Comparison of ENCODE assay signal across 1 cellular context in the genomic region with DNA sequence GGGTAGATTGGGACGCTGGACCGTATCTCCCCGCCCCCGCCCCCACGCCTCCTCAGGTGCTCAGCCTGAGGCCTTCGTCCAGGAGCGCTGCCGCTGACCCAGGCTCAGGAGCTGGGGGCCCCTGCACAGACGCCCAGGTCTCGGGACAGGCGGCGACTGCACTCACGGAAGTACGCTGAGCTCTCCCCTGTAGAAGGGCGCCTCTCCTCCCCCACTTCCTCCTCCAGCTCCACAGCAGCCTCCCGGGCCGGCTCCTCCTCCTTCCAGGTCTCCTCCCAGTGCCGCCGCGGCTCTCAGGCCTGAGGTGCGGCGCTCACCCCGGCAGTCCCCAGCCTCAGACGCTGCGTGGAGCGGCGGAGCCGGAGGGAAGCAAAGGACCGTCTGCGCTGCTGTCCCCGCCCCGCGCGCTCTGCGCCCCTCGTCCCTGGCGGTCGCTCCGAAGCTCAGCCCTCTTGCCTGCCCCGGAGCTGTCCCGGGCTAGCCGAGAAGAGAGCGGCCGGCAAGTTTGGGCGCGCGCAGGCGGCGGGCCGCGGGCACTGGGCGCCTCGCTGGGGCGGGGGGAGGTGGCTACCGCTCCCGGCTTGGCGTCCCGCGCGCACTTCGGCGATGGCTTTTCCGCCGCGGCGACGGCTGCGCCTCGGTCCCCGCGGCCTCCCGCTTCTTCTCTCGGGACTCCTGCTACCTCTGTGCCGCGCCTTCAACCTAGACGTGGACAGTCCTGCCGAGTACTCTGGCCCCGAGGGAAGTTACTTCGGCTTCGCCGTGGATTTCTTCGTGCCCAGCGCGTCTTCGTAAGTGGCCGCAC.
TF ChIP-seq lines count a peak whose summit lies in the region.

A gene (plus strand): TSS at position 324 of the 805 bp plus-strand sequence. CDS start 283 bp downstream, at position 607.

TF ChIP-seq in HepG2, 621 proteins besides CTCF, POLR2A, EP300 and RAD21 (continued from another document and continues in another):
- TF ChIP-seq, protein P1, sequence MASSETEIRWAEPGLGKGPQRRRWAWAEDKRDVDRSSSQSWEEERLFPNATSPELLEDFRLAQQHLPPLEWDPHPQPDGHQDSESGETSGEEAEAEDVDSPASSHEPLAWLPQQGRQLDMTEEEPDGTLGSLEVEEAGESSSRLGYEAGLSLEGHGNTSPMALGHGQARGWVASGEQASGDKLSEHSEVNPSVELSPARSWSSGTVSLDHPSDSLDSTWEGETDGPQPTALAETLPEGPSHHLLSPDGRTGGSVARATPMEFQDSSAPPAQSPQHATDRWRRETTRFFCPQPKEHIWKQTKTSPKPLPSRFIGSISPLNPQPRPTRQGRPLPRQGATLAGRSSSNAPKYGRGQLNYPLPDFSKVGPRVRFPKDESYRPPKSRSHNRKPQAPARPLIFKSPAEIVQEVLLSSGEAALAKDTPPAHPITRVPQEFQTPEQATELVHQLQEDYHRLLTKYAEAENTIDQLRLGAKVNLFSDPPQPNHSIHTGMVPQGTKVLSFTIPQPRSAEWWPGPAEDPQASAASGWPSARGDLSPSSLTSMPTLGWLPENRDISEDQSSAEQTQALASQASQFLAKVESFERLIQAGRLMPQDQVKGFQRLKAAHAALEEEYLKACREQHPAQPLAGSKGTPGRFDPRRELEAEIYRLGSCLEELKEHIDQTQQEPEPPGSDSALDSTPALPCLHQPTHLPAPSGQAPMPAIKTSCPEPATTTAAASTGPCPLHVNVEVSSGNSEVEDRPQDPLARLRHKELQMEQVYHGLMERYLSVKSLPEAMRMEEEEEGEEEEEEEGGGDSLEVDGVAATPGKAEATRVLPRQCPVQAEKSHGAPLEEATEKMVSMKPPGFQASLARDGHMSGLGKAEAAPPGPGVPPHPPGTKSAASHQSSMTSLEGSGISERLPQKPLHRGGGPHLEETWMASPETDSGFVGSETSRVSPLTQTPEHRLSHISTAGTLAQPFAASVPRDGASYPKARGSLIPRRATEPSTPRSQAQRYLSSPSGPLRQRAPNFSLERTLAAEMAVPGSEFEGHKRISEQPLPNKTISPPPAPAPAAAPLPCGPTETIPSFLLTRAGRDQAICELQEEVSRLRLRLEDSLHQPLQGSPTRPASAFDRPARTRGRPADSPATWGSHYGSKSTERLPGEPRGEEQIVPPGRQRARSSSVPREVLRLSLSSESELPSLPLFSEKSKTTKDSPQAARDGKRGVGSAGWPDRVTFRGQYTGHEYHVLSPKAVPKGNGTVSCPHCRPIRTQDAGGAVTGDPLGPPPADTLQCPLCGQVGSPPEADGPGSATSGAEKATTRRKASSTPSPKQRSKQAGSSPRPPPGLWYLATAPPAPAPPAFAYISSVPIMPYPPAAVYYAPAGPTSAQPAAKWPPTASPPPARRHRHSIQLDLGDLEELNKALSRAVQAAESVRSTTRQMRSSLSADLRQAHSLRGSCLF (CRISPR knock-in tag; IDR thresholded peaks at IDR 0.05; ENCODE audit: borderline replicate concordance): no peak
- TF ChIP-seq EED (CRISPR knock-in tag; IDR thresholded peaks at IDR 0.05) (peak; percentile 95), SSRP1 (CRISPR knock-in tag; IDR thresholded peaks at IDR 0.05) (no peak), SETDB1 (CRISPR knock-in tag; IDR thresholded peaks at IDR 0.05; ENCODE audit: borderline replicate concordance) (no peak), ZNF124 (CRISPR knock-in tag; IDR thresholded peaks at IDR 0.05) (peak; percentile 87; the same call in 1 of the 2 replicates), SP2 (CRISPR knock-in tag; IDR thresholded peaks at IDR 0.05) (no peak; the same call in 1 of the 2 replicates), HNF4G (IDR thresholded peaks at IDR 0.05; ENCODE audit: borderline replicate concordance, low read depth, low read length) (no peak), HNF4G (CRISPR knock-in tag; IDR thresholded peaks at IDR 0.05; ENCODE audit: borderline replicate concordance, low read depth) (0 out of 2 replicates have a peak, but pooled peaks have one; percentile 24), SMARCC2 (IDR thresholded peaks at IDR 0.05) (no peak), GZF1 (CRISPR knock-in tag; IDR thresholded peaks at IDR 0.05) (peak; percentile 71; the same call in 1 of the 2 replicates), KLF9 (CRISPR knock-in tag; IDR thresholded peaks at IDR 0.05; ENCODE audit: low read depth) (no peak), ATF1 (CRISPR knock-in tag; IDR thresholded peaks at IDR 0.05) (no peak), JUN (CRISPR knock-in tag; IDR thresholded peaks at IDR 0.05) (no peak), NFKB2 (CRISPR knock-in tag; IDR thresholded peaks at IDR 0.05; ENCODE audit: borderline replicate concordance) (peak; percentile 89; the same call in 1 of the 2 replicates), SRSF1 (optimal IDR thresholded peaks at IDR 0.05; ENCODE audit: low read depth, low read length) (peak; percentile 65), SMARCE1 (IDR thresholded peaks at IDR 0.05; ENCODE audit: borderline replicate concordance) (no peak), CEBPG (CRISPR knock-in tag; IDR thresholded peaks at IDR 0.05) (0 out of 2 replicates have a peak, but pooled peaks have one; percentile 35), POGZ (CRISPR knock-in tag; IDR thresholded peaks at IDR 0.05) (peak; percentile 93), ZNF460 (CRISPR knock-in tag; IDR thresholded peaks at IDR 0.05; ENCODE audit: borderline replicate concordance) (no peak; the same call in 1 of the 2 replicates), ZFY (CRISPR knock-in tag; IDR thresholded peaks at IDR 0.05) (peak; percentile 93), MBNL3 (CRISPR knock-in tag; conservative IDR thresholded peaks at IDR 0.05) (no peak), KLF16 (CRISPR knock-in tag; IDR thresholded peaks at IDR 0.05) (peak in 1 of 2 experiments; percentile 96; a peak in 2 of 4 replicates), ZSCAN30 (CRISPR knock-in tag; IDR thresholded peaks at IDR 0.05) (peak; percentile 91; the same call in 1 of the 2 replicates), ZNF83 (CRISPR knock-in tag; IDR thresholded peaks at IDR 0.05; ENCODE audit: borderline replicate concordance) (peak; percentile 34; the same call in 1 of the 2 replicates), ZNF782 (CRISPR knock-in tag; IDR thresholded peaks at IDR 0.05; ENCODE audit: borderline replicate concordance) (peak; percentile 94)
- TF ChIP-seq, protein P2, sequence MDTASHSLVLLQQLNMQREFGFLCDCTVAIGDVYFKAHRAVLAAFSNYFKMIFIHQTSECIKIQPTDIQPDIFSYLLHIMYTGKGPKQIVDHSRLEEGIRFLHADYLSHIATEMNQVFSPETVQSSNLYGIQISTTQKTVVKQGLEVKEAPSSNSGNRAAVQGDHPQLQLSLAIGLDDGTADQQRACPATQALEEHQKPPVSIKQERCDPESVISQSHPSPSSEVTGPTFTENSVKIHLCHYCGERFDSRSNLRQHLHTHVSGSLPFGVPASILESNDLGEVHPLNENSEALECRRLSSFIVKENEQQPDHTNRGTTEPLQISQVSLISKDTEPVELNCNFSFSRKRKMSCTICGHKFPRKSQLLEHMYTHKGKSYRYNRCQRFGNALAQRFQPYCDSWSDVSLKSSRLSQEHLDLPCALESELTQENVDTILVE (CRISPR knock-in tag; IDR thresholded peaks at IDR 0.05): peak; percentile 69
- TF ChIP-seq, protein P3, sequence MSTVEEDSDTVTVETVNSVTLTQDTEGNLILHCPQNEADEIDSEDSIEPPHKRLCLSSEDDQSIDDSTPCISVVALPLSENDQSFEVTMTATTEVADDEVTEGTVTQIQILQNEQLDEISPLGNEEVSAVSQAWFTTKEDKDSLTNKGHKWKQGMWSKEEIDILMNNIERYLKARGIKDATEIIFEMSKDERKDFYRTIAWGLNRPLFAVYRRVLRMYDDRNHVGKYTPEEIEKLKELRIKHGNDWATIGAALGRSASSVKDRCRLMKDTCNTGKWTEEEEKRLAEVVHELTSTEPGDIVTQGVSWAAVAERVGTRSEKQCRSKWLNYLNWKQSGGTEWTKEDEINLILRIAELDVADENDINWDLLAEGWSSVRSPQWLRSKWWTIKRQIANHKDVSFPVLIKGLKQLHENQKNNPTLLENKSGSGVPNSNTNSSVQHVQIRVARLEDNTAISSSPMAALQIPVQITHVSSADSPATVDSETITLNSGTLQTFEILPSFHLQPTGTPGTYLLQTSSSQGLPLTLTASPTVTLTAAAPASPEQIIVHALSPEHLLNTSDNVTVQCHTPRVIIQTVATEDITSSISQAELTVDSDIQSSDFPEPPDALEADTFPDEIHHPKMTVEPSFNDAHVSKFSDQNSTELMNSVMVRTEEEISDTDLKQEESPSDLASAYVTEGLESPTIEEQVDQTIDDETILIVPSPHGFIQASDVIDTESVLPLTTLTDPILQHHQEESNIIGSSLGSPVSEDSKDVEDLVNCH (CRISPR knock-in tag; IDR thresholded peaks at IDR 0.05): no peak
- TF ChIP-seq, protein P4, sequence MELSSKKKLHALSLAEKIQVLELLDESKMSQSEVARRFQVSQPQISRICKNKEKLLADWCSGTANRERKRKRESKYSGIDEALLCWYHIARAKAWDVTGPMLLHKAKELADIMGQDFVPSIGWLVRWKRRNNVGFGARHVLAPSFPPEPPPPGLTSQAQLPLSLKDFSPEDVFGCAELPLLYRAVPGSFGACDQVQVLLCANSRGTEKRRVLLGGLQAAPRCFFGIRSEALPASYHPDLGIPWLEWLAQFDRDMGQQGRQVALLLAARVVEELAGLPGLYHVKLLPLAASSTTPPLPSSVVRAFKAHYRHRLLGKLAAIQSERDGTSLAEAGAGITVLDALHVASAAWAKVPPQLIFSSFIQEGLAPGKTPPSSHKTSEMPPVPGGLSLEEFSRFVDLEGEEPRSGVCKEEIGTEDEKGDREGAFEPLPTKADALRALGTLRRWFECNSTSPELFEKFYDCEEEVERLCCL (CRISPR knock-in tag; IDR thresholded peaks at IDR 0.05; ENCODE audit: borderline replicate concordance): no peak
- TF ChIP-seq, protein P5, sequence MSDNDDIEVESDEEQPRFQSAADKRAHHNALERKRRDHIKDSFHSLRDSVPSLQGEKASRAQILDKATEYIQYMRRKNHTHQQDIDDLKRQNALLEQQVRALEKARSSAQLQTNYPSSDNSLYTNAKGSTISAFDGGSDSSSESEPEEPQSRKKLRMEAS (IDR thresholded peaks at IDR 0.05): peak; percentile 73
- TF ChIP-seq, protein P6, sequence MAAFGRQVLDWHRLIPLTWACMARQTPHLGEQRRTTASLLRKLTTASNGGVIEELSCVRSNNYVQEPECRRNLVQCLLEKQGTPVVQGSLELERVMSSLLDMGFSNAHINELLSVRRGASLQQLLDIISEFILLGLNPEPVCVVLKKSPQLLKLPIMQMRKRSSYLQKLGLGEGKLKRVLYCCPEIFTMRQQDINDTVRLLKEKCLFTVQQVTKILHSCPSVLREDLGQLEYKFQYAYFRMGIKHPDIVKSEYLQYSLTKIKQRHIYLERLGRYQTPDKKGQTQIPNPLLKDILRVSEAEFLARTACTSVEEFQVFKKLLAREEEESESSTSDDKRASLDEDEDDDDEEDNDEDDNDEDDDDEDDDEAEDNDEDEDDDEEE (CRISPR knock-in tag; IDR thresholded peaks at IDR 0.05): peak; percentile 91
- TF ChIP-seq, protein P7, sequence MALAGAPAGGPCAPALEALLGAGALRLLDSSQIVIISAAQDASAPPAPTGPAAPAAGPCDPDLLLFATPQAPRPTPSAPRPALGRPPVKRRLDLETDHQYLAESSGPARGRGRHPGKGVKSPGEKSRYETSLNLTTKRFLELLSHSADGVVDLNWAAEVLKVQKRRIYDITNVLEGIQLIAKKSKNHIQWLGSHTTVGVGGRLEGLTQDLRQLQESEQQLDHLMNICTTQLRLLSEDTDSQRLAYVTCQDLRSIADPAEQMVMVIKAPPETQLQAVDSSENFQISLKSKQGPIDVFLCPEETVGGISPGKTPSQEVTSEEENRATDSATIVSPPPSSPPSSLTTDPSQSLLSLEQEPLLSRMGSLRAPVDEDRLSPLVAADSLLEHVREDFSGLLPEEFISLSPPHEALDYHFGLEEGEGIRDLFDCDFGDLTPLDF (CRISPR knock-in tag; IDR thresholded peaks at IDR 0.05): peak; percentile 44; the same call in 1 of the 2 replicates
- TF ChIP-seq, protein P8, sequence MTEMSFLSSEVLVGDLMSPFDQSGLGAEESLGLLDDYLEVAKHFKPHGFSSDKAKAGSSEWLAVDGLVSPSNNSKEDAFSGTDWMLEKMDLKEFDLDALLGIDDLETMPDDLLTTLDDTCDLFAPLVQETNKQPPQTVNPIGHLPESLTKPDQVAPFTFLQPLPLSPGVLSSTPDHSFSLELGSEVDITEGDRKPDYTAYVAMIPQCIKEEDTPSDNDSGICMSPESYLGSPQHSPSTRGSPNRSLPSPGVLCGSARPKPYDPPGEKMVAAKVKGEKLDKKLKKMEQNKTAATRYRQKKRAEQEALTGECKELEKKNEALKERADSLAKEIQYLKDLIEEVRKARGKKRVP (CRISPR knock-in tag; IDR thresholded peaks at IDR 0.05): 0 out of 4 replicates have a peak, but pooled peaks of 1 of the 2 experiments have one; percentile 17
- TF ChIP-seq, protein P9, sequence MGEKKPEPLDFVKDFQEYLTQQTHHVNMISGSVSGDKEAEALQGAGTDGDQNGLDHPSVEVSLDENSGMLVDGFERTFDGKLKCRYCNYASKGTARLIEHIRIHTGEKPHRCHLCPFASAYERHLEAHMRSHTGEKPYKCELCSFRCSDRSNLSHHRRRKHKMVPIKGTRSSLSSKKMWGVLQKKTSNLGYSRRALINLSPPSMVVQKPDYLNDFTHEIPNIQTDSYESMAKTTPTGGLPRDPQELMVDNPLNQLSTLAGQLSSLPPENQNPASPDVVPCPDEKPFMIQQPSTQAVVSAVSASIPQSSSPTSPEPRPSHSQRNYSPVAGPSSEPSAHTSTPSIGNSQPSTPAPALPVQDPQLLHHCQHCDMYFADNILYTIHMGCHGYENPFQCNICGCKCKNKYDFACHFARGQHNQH (CRISPR knock-in tag; IDR thresholded peaks at IDR 0.05): peak; percentile 78
- TF ChIP-seq, protein P10, sequence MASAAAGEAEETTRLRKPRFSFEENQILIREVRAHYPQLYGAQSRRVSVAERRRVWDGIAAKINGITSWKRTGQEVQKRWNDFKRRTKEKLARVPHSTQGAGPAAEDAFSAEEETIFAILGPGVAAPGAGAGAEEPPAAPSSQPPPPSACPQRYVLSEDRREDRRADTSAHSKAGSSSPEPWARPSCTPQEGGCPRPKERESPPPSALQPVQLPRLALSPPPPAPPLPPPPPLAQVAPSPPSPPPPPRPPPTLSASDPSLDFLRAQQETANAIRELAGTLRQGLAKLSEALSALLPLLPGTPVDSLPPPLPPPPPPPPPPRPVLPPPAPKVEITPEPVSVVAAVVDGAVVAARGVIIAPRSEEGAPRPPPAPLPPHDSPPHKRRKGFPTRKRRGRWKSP (CRISPR knock-in tag; IDR thresholded peaks at IDR 0.05): peak; percentile 98
